1 cellular context compared by ENCODE assay signal in genomic region chr2:189014426-189015138, GRCh38.
TF ChIP-seq lines count a peak whose summit lies in the region.

No MANE protein-coding gene starts in this region.

TF ChIP-seq in IMR-90, 13 proteins besides CTCF, POLR2A, EP300 and RAD21 (continued from another document):
- TF ChIP-seq SMC3 (IDR thresholded peaks at IDR 0.05; ENCODE audit: low read depth, low read length) (no peak), NFE2L2 (IDR thresholded peaks at IDR 0.05; ENCODE audit: low read depth, low read length) (no peak), RFX5 (IDR thresholded peaks at IDR 0.05; ENCODE audit: low read depth, low read length) (no peak)
